In genomic region chr3:115658032-115658336, GRCh38 we compare ENCODE assay signal across 8 cellular contexts. TPM values are rescaled to one million over a fixed set of nuclear protein-coding genes. Genes with fewer than 3 reads are reported as not detected.
DNase-seq lines count a peak whose midpoint lies in the region; ATAC-seq and TF ChIP-seq lines count a peak whose summit lies in the region.

No MANE protein-coding gene starts in this region.

- no peaks in the 10 kb centered on the region for H3K9me3 Mint-ChIP-seq in MCF 10A (ENCODE audit: unreplicated experiment)

- H3K27me3 Mint-ChIP-seq in MCF 10A (ENCODE audit: insufficient read depth, unreplicated experiment): no peaks in the 10 kb centered on the region

- peak overlapping the region; percentile 85 for H3K4me3 Mint-ChIP-seq in MCF 10A (ENCODE audit: unreplicated experiment)

- CTCF ChIA-PET in MCF 10A (lab: Yijun Ruan, JAX): interaction anchor here (0.6 to 0.9 kb wide), 4 partner anchors 11 to 566 kb away, joined by 3 to 5 read pairs (median 3); no protein-coding TSS in a partner anchor

- H3K27me3 ChIP-seq in right atrium auricular region (no peaks in the 10 kb centered on the region), aorta (ENCODE audit: control insufficient read depth in 1 of 2, insufficient read depth in 2 of 2, low read length in 1 of 2) (no peaks in the 10 kb centered on the region)

- peak overlapping the region; percentile 98 for H3K27ac Mint-ChIP-seq in MCF 10A (ENCODE audit: low read depth, unreplicated experiment)

- TF ChIP-seq CTCF in right atrium auricular region (IDR thresholded peaks at IDR 0.05) (no peak), MCF 10A (IDR thresholded peaks at IDR 0.05; ENCODE audit: unreplicated experiment) (no peak)

- H3K27ac ChIP-seq in right atrium auricular region (peak overlapping the region; percentile 97 to 98), mesodermal cell (ENCODE audit: low read depth, low read length, severe bottlenecking) (peak overlapping the region; percentile 99), aorta (ENCODE audit: low read depth in 1 of 2, low read length in 2 of 2) (peak overlapping the region; percentile 87 to 98)

- TSS peak; percentile 92 for BruUV-seq in MCF 10A (replicated peaks; lab: Mats Ljungman, UMichigan)

- ATAC-seq in left cardiac atrium: no peak
- ATAC-seq in aorta (ENCODE audit: low FRiP score): no peak
- ATAC-seq in HG03439 (IDR thresholded peaks at IDR 0.05; ENCODE audit: unreplicated experiment): no peak

- DNase-seq in right atrium auricular region (ENCODE audit: low spot score) (no peak), left cardiac atrium (no peak), MCF 10A (ENCODE audit: unreplicated experiment) (no peak), aorta (no peak), ureter (ENCODE audit: low spot score) (no peak), glomerular visceral epithelial cell (ENCODE audit: extremely low spot score) (no peak)

- POLR2A ChIA-PET in MCF 10A (lab: Yijun Ruan, JAX): interaction anchor here (0.6 to 0.7 kb wide), 3 partner anchors 38 to 222 kb away, joined by 3 read pairs; no protein-coding TSS in a partner anchor

- H3K4me3 ChIP-seq in right atrium auricular region (peak overlapping the region; percentile 50 to 82), mesodermal cell (ENCODE audit: extremely low read depth, insufficient read depth, low read length, poor library complexity, severe bottlenecking) (peak overlapping the region; percentile 51), aorta (ENCODE audit: low read length in 2 of 2) (peak overlapping the region; percentile 78 to 85)

- 27 to 33% methylated on average over 1 to 3 of the region's 3 CpGs for WGBS in mesodermal cell (ENCODE audit: insufficient coverage in 2 of 2), 2 experiments
- 2 to 3% methylated on average over 3 of the region's 3 CpGs for WGBS in aorta, 2 donors

- H3K36me3 ChIP-seq in right atrium auricular region (no peaks in the 10 kb centered on the region), mesodermal cell (ENCODE audit: control insufficient read depth, insufficient read depth, low read length) (no peaks in the 10 kb centered on the region), aorta (ENCODE audit: control insufficient read depth in 1 of 2, insufficient read depth in 2 of 2, low read length in 1 of 2) (no peaks in the 10 kb centered on the region)

- H3K4me1 Mint-ChIP-seq in MCF 10A (ENCODE audit: insufficient read depth, unreplicated experiment): peaks cover 14% of the 10 kb centered on the region

- H3K36me3 Mint-ChIP-seq in MCF 10A (ENCODE audit: insufficient read depth, unreplicated experiment): no peaks in the 10 kb centered on the region

- H3K4me1 ChIP-seq in right atrium auricular region (peaks cover 3 to 34% of the 10 kb centered on the region in 2 donors), mesodermal cell (ENCODE audit: control insufficient read depth, insufficient read depth, low read length, poor library complexity, severe bottlenecking) (peaks cover 33% of the 10 kb centered on the region), aorta (ENCODE audit: control insufficient read depth in 1 of 2, insufficient read depth in 2 of 2, low read length in 2 of 2) (no peaks in the 10 kb centered on the region)

- intact Hi-C loops in left cardiac atrium (cut with DNase I): no loop called here
- intact Hi-C loops in MCF 10A (cut with micrococcal nuclease): no loop called here
- intact Hi-C loops in aorta (cut with DNase I): no loop called here

- H3K9me3 ChIP-seq in right atrium auricular region: no peaks in the 10 kb centered on the region
- H3K9me3 ChIP-seq in mesodermal cell (ENCODE audit: control insufficient read depth, low read length): no peaks in the 10 kb centered on the region
- H3K9me3 ChIP-seq in aorta (ENCODE audit: control insufficient read depth, low read length): no peaks in the 10 kb centered on the region

RNA-seq across cellular contexts. Expression of gene GAP43, which starts 34.7 kb away (rescaled TPM):
- 1 to 10 TPM in 1 of 2 donors, under 1 TPM in 1; 0.47 to 1.7 TPM for total RNA-seq in right atrium auricular region
- total RNA-seq in left cardiac atrium: 1 to 10 TPM; 1.4 to 3.5 TPM
- total RNA-seq in MCF 10A (2022): not detected in 2 replicates
- polyA plus RNA-seq in mesodermal cell (2013, experiment 1 of 2): 53.7 TPM
- 44.8 TPM for polyA plus RNA-seq in mesodermal cell (2013, experiment 2 of 2)
- total RNA-seq in aorta: 1 to 10 TPM; 1.1 to 5.1 TPM
- 10 to 100 TPM; 17.5 to 40.9 TPM for polyA plus RNA-seq in aorta
- total RNA-seq in ureter: not detected
